In the genomic region with DNA sequence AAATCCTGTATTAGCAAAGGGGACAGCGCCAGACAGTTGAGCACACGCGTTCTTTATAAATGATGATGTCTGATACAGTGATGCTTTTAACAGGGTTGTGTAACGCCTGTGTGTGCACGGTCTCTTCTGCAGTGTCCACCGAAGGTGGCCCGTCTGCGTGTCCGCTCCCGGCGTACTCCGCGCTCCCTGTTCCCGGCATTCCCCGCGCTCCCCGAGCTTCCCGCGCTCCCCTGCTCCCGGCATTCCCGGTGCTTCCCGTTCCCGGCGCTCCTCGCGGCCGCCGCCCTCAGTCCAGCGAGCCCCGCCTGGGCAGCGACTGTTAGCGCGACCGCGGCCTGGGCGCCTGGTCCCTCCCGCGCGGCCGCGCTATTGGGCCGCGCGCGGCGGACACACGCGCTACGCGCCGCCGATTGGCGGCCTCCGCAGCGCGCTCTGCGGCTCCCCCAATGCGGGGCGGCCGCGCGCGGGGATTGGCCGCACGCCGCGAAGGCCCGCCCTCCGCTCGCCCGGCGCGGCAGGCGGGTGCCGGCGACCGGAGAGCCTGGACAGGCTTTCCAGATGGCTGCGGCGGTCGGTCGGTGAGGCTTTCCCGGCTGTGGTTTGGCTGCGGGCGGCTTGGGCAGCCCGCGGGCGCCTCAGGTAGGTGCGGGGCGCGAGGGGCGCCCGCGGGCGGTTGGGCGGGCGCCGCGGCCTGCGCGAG, we compare ENCODE assay signal across 8 cellular contexts. TPM values are rescaled to one million over a fixed set of nuclear protein-coding genes. Genes with fewer than 3 reads are reported as not detected.
DNase-seq lines count a peak whose midpoint lies in the region; ATAC-seq and TF ChIP-seq lines count a peak whose summit lies in the region.

A gene (plus strand): TSS at position 497 of the 700 bp plus-strand sequence. CDS start 5,723 bp downstream, outside the sequence.

- H3K9me3 ChIP-seq in esophagus squamous epithelium, result no peaks in the 10 kb centered on the region
- no peaks in the 10 kb centered on the region for H3K9me3 ChIP-seq in muscle layer of duodenum (ENCODE audit: control insufficient read depth in 1 of 2, low read length in 2 of 2)

- in situ Hi-C loops in KBM-7 (cut with MboI; ENCODE audit: low pct_unique_long_range_greater_than_20kb, low sequenced_read_pairs), result no loop called here

- peak within 1 kb of the TSS; percentile 66 to 92 (median 78) for H3K4me3 ChIP-seq in esophagus squamous epithelium
- peak within 1 kb of the TSS; percentile 72 to 92 for H3K4me3 ChIP-seq in muscle layer of duodenum (ENCODE audit: low read depth in 1 of 2, low read length in 2 of 2)

- H3K4me1 Mint-ChIP-seq in stimulated activated memory B cell treated with anti-CD40 and anti-IgM and Interleukin-4, amounts not matched to agents 10 μg/mL and 1 μg/mL and 100 μg/mL, for 72 hours, result peaks cover 44% of the 10 kb centered on the region

- H3K4me1 ChIP-seq in esophagus squamous epithelium, result peaks cover 28 to 51% (median 40%) of the 10 kb centered on the region in 3 donors
- H3K4me1 ChIP-seq in muscle layer of duodenum (ENCODE audit: control insufficient read depth in 1 of 2, insufficient read depth in 2 of 2, low read length in 2 of 2), result peaks cover 3 to 37% of the 10 kb centered on the region in 2 donors

- peak; percentile 62 for ATAC-seq in GM21717 (IDR thresholded peaks at IDR 0.05; ENCODE audit: unreplicated experiment)
- ATAC-seq in stimulated activated memory B cell treated with anti-CD40 and anti-IgM and Interleukin-4, amounts not matched to agents 10 μg/mL and 1 μg/mL and 100 μg/mL, for 72 hours, result peak; percentile 97

- H3K4me3 Mint-ChIP-seq in stimulated activated memory B cell treated with anti-CD40 and anti-IgM and Interleukin-4, amounts not matched to agents 10 μg/mL and 1 μg/mL and 100 μg/mL, for 72 hours, result peak within 1 kb of the TSS; percentile 84

- TF ChIP-seq POLR2A in esophagus squamous epithelium (IDR thresholded peaks at IDR 0.05), result peak in 2 of 4 donors; percentile 26 to 45

- H3K27me3 Mint-ChIP-seq in stimulated activated memory B cell treated with anti-CD40 and anti-IgM and Interleukin-4, amounts not matched to agents 10 μg/mL and 1 μg/mL and 100 μg/mL, for 72 hours, result no peaks in the 10 kb centered on the region

- no peaks in the 10 kb centered on the region for H3K36me3 Mint-ChIP-seq in stimulated activated memory B cell treated with anti-CD40 and anti-IgM and Interleukin-4, amounts not matched to agents 10 μg/mL and 1 μg/mL and 100 μg/mL, for 72 hours

- intact Hi-C loops in esophagus squamous epithelium (cut with DNase I), result no loop called here

- no peaks in the 10 kb centered on the region for H3K9me3 Mint-ChIP-seq in stimulated activated memory B cell treated with anti-CD40 and anti-IgM and Interleukin-4, amounts not matched to agents 10 μg/mL and 1 μg/mL and 100 μg/mL, for 72 hours

- H3K27ac ChIP-seq in esophagus squamous epithelium, result peak within 1 kb of the TSS; percentile 88 to 99 (median 96)
- H3K27ac ChIP-seq in muscle layer of duodenum (ENCODE audit: low read length), result peak within 1 kb of the TSS; percentile 93

- H3K27ac Mint-ChIP-seq in stimulated activated memory B cell treated with anti-CD40 and anti-IgM and Interleukin-4, amounts not matched to agents 10 μg/mL and 1 μg/mL and 100 μg/mL, for 72 hours, result peak within 1 kb of the TSS; percentile 65

- H3K36me3 ChIP-seq in esophagus squamous epithelium, result no peaks in the 10 kb centered on the region
- no peaks in the 10 kb centered on the region for H3K36me3 ChIP-seq in muscle layer of duodenum (ENCODE audit: control insufficient read depth in 1 of 2, insufficient read depth in 2 of 2, low read length in 2 of 2)

- DNase-seq in DMS153 (lab: John Stamatoyannopoulos, UW) (peak; percentile 95), KBM-7 (peak; percentile 85), activated T-helper 1 cell treated with Interleukin-2 at 50 U/mL for 16 hours (ENCODE audit: low read depth) (peak; percentile 66), esophagus squamous epithelium (lab: John Stamatoyannopoulos, UW) (no peak)

- no peaks in the 10 kb centered on the region for H3K27me3 ChIP-seq in esophagus squamous epithelium
- H3K27me3 ChIP-seq in muscle layer of duodenum (ENCODE audit: low read depth, low read length), result no peaks in the 10 kb centered on the region

- TF ChIP-seq CTCF in esophagus squamous epithelium (IDR thresholded peaks at IDR 0.05), result peak in 2 of 6 experiments; percentile 5 to 56

- WGBS in esophagus squamous epithelium, 2 donors, result 0 to 1% methylated on average over 14 to 20 of the region's 100 CpGs

TF ChIP-seq in PFSK-1, 5 proteins besides CTCF, POLR2A, EP300 and RAD21:
- TF ChIP-seq, protein P1, sequence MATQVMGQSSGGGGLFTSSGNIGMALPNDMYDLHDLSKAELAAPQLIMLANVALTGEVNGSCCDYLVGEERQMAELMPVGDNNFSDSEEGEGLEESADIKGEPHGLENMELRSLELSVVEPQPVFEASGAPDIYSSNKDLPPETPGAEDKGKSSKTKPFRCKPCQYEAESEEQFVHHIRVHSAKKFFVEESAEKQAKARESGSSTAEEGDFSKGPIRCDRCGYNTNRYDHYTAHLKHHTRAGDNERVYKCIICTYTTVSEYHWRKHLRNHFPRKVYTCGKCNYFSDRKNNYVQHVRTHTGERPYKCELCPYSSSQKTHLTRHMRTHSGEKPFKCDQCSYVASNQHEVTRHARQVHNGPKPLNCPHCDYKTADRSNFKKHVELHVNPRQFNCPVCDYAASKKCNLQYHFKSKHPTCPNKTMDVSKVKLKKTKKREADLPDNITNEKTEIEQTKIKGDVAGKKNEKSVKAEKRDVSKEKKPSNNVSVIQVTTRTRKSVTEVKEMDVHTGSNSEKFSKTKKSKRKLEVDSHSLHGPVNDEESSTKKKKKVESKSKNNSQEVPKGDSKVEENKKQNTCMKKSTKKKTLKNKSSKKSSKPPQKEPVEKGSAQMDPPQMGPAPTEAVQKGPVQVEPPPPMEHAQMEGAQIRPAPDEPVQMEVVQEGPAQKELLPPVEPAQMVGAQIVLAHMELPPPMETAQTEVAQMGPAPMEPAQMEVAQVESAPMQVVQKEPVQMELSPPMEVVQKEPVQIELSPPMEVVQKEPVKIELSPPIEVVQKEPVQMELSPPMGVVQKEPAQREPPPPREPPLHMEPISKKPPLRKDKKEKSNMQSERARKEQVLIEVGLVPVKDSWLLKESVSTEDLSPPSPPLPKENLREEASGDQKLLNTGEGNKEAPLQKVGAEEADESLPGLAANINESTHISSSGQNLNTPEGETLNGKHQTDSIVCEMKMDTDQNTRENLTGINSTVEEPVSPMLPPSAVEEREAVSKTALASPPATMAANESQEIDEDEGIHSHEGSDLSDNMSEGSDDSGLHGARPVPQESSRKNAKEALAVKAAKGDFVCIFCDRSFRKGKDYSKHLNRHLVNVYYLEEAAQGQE (IDR thresholded peaks at IDR 0.05; ENCODE audit: insufficient read depth in 1 of 2, low read depth in 2 of 2, low read length in 2 of 2), result peak; percentile 43 to 44; a peak in 1 of 4 replicates
- TF ChIP-seq TAF1 (IDR thresholded peaks at IDR 0.05; ENCODE audit: borderline replicate concordance, insufficient read depth, low read length) (peak; percentile 88), SIN3A (IDR thresholded peaks at IDR 0.05; ENCODE audit: borderline replicate concordance, insufficient read depth, low read length) (no peak), POLR2AphosphoS5 (IDR thresholded peaks at IDR 0.05; ENCODE audit: low read depth, low read length) (peak; percentile 85), FOXP2 (optimal IDR thresholded peaks at IDR 0.05; ENCODE audit: borderline replicate concordance, extremely low read depth, extremely low read length, insufficient read depth) (peak; percentile 83)

RNA-seq across cellular contexts. Expression of the gene that starts here (rescaled TPM):
- polyA plus RNA-seq in PFSK-1 (2012; ENCODE audit: insufficient read length, low read depth), result 21.0 TPM
- 10 to 100 TPM; 13.7 to 33.8 (median 18.7) TPM for total RNA-seq in esophagus squamous epithelium
